12 cellular contexts compared by ENCODE assay signal in genomic region chr2:99404800-99405669, GRCh38.
DNase-seq lines count a peak whose midpoint lies in the region; ATAC-seq and TF ChIP-seq lines count a peak whose summit lies in the region.
"Had no signal": no experiment of that assay in that cellular context is flagged by ENCODE, and none has a peak within 500 bp of the region (broad histone marks: within the 10 kb centered on the region; RNA-seq: fewer than 3 reads in every experiment).

No MANE protein-coding gene starts in this region.

- H2AK5ac ChIP-seq in H9 (ENCODE audit: insufficient read length, low read length): no peak overlapping the region

- peaks cover 0 to 100% (median 70%) of the 10 kb centered on the region in 9 donors for H3K36me3 ChIP-seq in heart right ventricle
- H3K36me3 ChIP-seq in gastrocnemius medialis: peaks cover 0 to 76% of the 10 kb centered on the region in 2 donors

- no peak overlapping the region for H3K4me3 Mint-ChIP-seq in H9

- H4K20me1 ChIP-seq in H9 (ENCODE audit: control insufficient read depth, insufficient read depth, insufficient read length): no peaks in the 10 kb centered on the region

- no peak overlapping the region for H3K4me2 ChIP-seq in H9 (ENCODE audit: insufficient read depth, insufficient read length, low read length)
- H3K4me2 ChIP-seq: BLaER1 treated with 17β-estradiol and CSF1 and Interleukin-3, amounts not matched to agents 10 nM and 100 nM had no signal

- H2BK20ac ChIP-seq in H9 (ENCODE audit: low read depth, low read length, poor library complexity, severe bottlenecking): no peak overlapping the region

- peaks cover 18 to 75% (median 58%) of the 10 kb centered on the region in 3 experiments for H3K36me3 Mint-ChIP-seq in H9 (ENCODE audit: insufficient read depth in 1 of 3, low read depth in 3 of 3)

- H4K91ac ChIP-seq in H9 (ENCODE audit: insufficient read length, low read depth, low read length): no peak overlapping the region

- H3K27me3 Mint-ChIP-seq in H9 (ENCODE audit: low read depth): no peaks in the 10 kb centered on the region

- H3K4ac ChIP-seq in H9 (ENCODE audit: low read depth, low read length): no peak overlapping the region

- no peaks in the 10 kb centered on the region for H3K79me1 ChIP-seq in H9 (ENCODE audit: insufficient read depth, low read depth, low read length, poor library complexity, severe bottlenecking)

- H3K4me1 ChIP-seq in H9 (ENCODE audit: insufficient read depth, low read length) (no peaks in the 10 kb centered on the region; the same call in 1 of the 2 replicates), heart right ventricle (peaks cover 0 to 25% (median 15%) of the 10 kb centered on the region in 9 donors), gastrocnemius medialis (peaks cover 23 to 24% of the 10 kb centered on the region in 2 donors)
- H3K4me1 ChIP-seq: SJSA1 had no signal

- H2BK120ac ChIP-seq in H9 (ENCODE audit: low read depth, low read length, poor library complexity, severe bottlenecking): no peak overlapping the region

- H4K8ac ChIP-seq in H9 (replicated peaks; ENCODE audit: insufficient read length, low read depth, low read length): no peak overlapping the region

- peak overlapping the region in 2 of 3 experiments; percentile 21 to 90; a peak in 3 of 7 replicates for H3K27ac Mint-ChIP-seq in H9

- no peak overlapping the region for H2AFZ ChIP-seq in H9 (ENCODE audit: low read length)

- H3K27ac ChIP-seq in H9 (ENCODE audit: insufficient read length, low read depth, low read length): no peak overlapping the region
- peak overlapping the region; percentile 16 for H3K27ac ChIP-seq in angular gyrus (ENCODE audit: low read depth, low read length)
- H3K27ac ChIP-seq in heart right ventricle: peak overlapping the region in 9 of 10 donors; percentile 36 to 83 (median 73)
- peak overlapping the region; percentile 71 to 81 (median 80) for H3K27ac ChIP-seq in gastrocnemius medialis
- H3K27ac ChIP-seq: BLaER1 treated with 17β-estradiol and CSF1 and Interleukin-3, amounts not matched to agents 10 nM and 100 nM; foreskin keratinocyte; SJSA1 had no signal

- TF ChIP-seq CTCF in H9 (conservative IDR thresholded peaks at IDR 0.05) (no peak), heart right ventricle (IDR thresholded peaks at IDR 0.05) (no peak), gastrocnemius medialis (IDR thresholded peaks at IDR 0.05 in 4 of 5, conservative IDR thresholded peaks at IDR 0.05 in 1 of 5) (no peak)

- no peak overlapping the region for H3K23ac ChIP-seq in H9 (ENCODE audit: insufficient read length, low read depth, low read length)

- H3K4me1 Mint-ChIP-seq in H9: peaks cover 26 to 30% of the 10 kb centered on the region in 2 experiments

- no peaks in the 10 kb centered on the region for H3K23me2 ChIP-seq in H9 (ENCODE audit: insufficient read length, low read depth, low read length, poor library complexity, severe bottlenecking)

- no peak overlapping the region for H4K5ac ChIP-seq in H9 (ENCODE audit: insufficient read length, low read depth, low read length)

- no peaks in the 10 kb centered on the region for H3K27me3 ChIP-seq in H9 (ENCODE audit: insufficient read depth, low read length)
- H3K27me3 ChIP-seq in heart right ventricle: no peaks in the 10 kb centered on the region
- H3K27me3 ChIP-seq in gastrocnemius medialis: no peaks in the 10 kb centered on the region
- H3K27me3 ChIP-seq: BLaER1 treated with 17β-estradiol and CSF1 and Interleukin-3, amounts not matched to agents 10 nM and 100 nM; foreskin keratinocyte; SJSA1 had no signal

- DNase-seq in H9 (no peak), heart right ventricle (no peak), gastrocnemius medialis (peak; percentile 16 to 23), NOMO-1 (lab: John Stamatoyannopoulos, UW; ENCODE audit: unreplicated experiment in 2 of 2) (no peak), HuH-7.5 (ENCODE audit: low spot score) (no peak)
- DNase-seq: activated effector memory CD4-positive, alpha-beta T cell treated with Interleukin-2 at 50 U/mL for 16 hours; occipital lobe had no signal

- H3K79me2 ChIP-seq in H9 (ENCODE audit: insufficient read depth, low read length): no peaks in the 10 kb centered on the region

- no peak overlapping the region for H3K56ac ChIP-seq in H9 (ENCODE audit: insufficient read length, low read depth, low read length)

- H2BK12ac ChIP-seq in H9 (ENCODE audit: insufficient read length, low read depth, low read length): no peak overlapping the region

- no peak overlapping the region for H2BK5ac ChIP-seq in H9 (ENCODE audit: insufficient read length, low read length)

- H3K9ac ChIP-seq in H9 (ENCODE audit: extremely low read depth, insufficient read length, low read length): no peak overlapping the region
- H3K9ac ChIP-seq: BLaER1 treated with 17β-estradiol and CSF1 and Interleukin-3, amounts not matched to agents 10 nM and 100 nM had no signal

- WGBS in H9 (ENCODE audit: extremely low coverage, insufficient read length, low lambda C conversion rate): no CpG with 5 or more reads among the region's 5 CpGs
- WGBS in heart right ventricle, 2 donors: 43 to 57% methylated on average over 5 of the region's 5 CpGs

- no peak overlapping the region for H2BK15ac ChIP-seq in H9 (ENCODE audit: low read depth, low read length)

- peak overlapping the region in 1 of 10 donors; percentile 26 for H3K4me3 ChIP-seq in heart right ventricle
- no peak overlapping the region for H3K4me3 ChIP-seq in gastrocnemius medialis
- H3K4me3 ChIP-seq: BLaER1 treated with 17β-estradiol and CSF1 and Interleukin-3, amounts not matched to agents 10 nM and 100 nM; SJSA1 had no signal

- no peak overlapping the region for H3K14ac ChIP-seq in H9 (ENCODE audit: insufficient read depth, low read length)

- H3K9me3 Mint-ChIP-seq in H9: no peaks in the 10 kb centered on the region

- H3K9me3 ChIP-seq in H9 (ENCODE audit: control insufficient read depth, low read depth, low read length): no peaks in the 10 kb centered on the region
- no peaks in the 10 kb centered on the region for H3K9me3 ChIP-seq in heart right ventricle
- no peaks in the 10 kb centered on the region for H3K9me3 ChIP-seq in gastrocnemius medialis
- H3K9me3 ChIP-seq: BLaER1 treated with 17β-estradiol and CSF1 and Interleukin-3, amounts not matched to agents 10 nM and 100 nM; SJSA1 had no signal

- no peak overlapping the region for H3T11ph ChIP-seq in H9 (ENCODE audit: low read length)

- ATAC-seq in heart right ventricle: peak; percentile 53 to 94 (median 86)
- ATAC-seq in gastrocnemius medialis: peak; percentile 93 to 94
- ATAC-seq in GM21723 (IDR thresholded peaks at IDR 0.05; ENCODE audit: unreplicated experiment): no peak

- no peak overlapping the region for H3K18ac ChIP-seq in H9 (ENCODE audit: insufficient read length, low read depth, low read length)

- TF ChIP-seq POLR2A in gastrocnemius medialis (IDR thresholded peaks at IDR 0.05): no peak

- intact Hi-C loops in heart right ventricle (cut with DNase I): no loop called here
- intact Hi-C loops in gastrocnemius medialis (cut with DNase I; ENCODE audit: low total_unique reads): loop anchor here (5.0 kb wide), 1 partner anchor 87 kb away; the partner anchor contains the start of gene REV1

- in situ Hi-C loops in gastrocnemius medialis (cut with MboI; ENCODE audit: low sequenced_read_pairs in 4 of 4): no loop called here

Comparison
In these comparisons a context has a peak if more than half of its experiments do, and no peak if none do; other contexts are left out.
1. DNase-seq: peak in gastrocnemius medialis (2 of 2); none in H9 (single experiment), heart right ventricle (0 of 2), NOMO-1 (0 of 2) and HuH-7.5 (single experiment).